ENCODE assay signal across 9 cellular contexts in the genomic region with DNA sequence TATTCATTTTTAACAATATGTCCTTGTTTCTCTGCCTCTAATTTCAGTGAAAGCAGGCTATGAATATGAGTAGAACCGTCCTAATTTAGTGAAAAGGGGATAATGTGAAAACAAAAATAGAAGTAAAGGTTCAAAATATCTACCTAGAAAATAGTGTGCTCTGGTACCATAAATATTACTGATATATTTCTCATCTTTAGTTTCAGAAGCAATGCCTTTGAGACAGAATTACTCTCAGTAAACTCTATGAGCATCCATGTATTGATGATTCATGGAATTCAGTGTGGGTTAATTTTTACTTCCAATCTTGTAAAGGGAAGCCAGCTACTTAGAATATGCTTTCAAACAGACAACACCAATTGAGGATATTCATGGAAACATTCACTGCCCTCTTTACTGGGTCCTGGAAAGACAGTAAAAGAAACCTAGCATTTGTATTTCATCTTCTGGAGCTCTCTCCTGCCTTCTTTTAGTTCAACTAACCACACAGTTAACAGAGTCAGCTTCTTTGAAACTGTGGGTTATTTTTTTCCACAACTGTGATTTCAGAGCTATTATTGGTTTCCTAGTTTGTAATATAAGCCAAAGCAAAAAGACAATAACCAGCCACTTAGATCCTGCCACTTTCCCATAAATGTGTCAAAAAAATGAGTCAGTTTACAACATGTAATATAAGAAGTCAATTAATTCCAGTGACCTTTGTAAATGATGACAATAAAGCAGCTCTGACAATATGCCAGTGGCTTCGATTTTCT. TPM values are rescaled to one million over a fixed set of nuclear protein-coding genes. Genes with fewer than 3 reads are reported as not detected.
DNase-seq lines count a peak whose midpoint lies in the region; ATAC-seq and TF ChIP-seq lines count a peak whose summit lies in the region.
"Had no signal": no experiment of that assay in that cellular context is flagged by ENCODE, and none has a peak within 500 bp of the region (broad histone marks: within the 10 kb centered on the region; RNA-seq: fewer than 3 reads in every experiment).

No MANE protein-coding gene starts in this region.

- H3K9me3 ChIP-seq in vagina: no peaks in the 10 kb centered on the region

- no peaks in the 10 kb centered on the region for H3K36me3 ChIP-seq in vagina

- H3K27ac Mint-ChIP-seq in natural killer cell treated with Interleukin-12 subunit alpha and Interleukin-12 subunit beta and Interleukin-15 and Interleukin-18, amount 100 ng/mL, for 72 hours: peak overlapping the region; percentile 48 to 87
- H3K27ac Mint-ChIP-seq in natural killer cell: no peak overlapping the region

- DNase-seq in natural killer cell treated with Interleukin-12 subunit alpha and Interleukin-12 subunit beta and Interleukin-15 and Interleukin-18, amount 100 ng/mL, for 72 hours (ENCODE audit: low spot score): no peak
- no peak for DNase-seq in natural killer cell
- peak; percentile 36 for DNase-seq in LoVo (ENCODE audit: low spot score)
- no peak for DNase-seq in dorsolateral prefrontal cortex
- DNase-seq in vagina (ENCODE audit: extremely low spot score in 2 of 2): no peak
- no peak for DNase-seq in anterior cingulate cortex (lab: John Stamatoyannopoulos, UW)
- no peak for DNase-seq in NCI-H774 (lab: John Stamatoyannopoulos, UW)
- no peak for DNase-seq in T1000 (lab: John Stamatoyannopoulos, UW)

- H3K27me3 Mint-ChIP-seq in natural killer cell treated with Interleukin-12 subunit alpha and Interleukin-12 subunit beta and Interleukin-15 and Interleukin-18, amount 100 ng/mL, for 72 hours: no peaks in the 10 kb centered on the region
- H3K27me3 Mint-ChIP-seq in natural killer cell (ENCODE audit: low read depth in 2 of 2): no peaks in the 10 kb centered on the region

- H3K4me3 ChIP-seq in dorsolateral prefrontal cortex: peak overlapping the region; percentile 36 to 83 (median 65)
- peak overlapping the region; percentile 25 to 32 for H3K4me3 ChIP-seq in vagina
- H3K4me3 ChIP-seq: lung had no signal

- intact Hi-C loops in natural killer cell (cut with micrococcal nuclease) (no loop called here), dorsolateral prefrontal cortex (cut with DNase I) (loop anchor here (5.0 to 10.0 kb wide), 3 partner anchors 395 to 642 kb away; a partner anchor contains a TSS), vagina (cut with DNase I) (loop anchor here (10.0 kb wide), 1 partner anchor 392 kb away; no protein-coding TSS in a partner anchor)

- TF ChIP-seq CTCF in natural killer cell (IDR thresholded peaks at IDR 0.05) (no peak), dorsolateral prefrontal cortex (IDR thresholded peaks at IDR 0.05 in 54 of 56, conservative IDR thresholded peaks at IDR 0.05 in 2 of 56; ENCODE audit: low read depth in 1 of 56, partially characterized antibody in 56 of 56) (no peak), vagina (IDR thresholded peaks at IDR 0.05) (no peak)

- no peaks in the 10 kb centered on the region for H3K9me3 Mint-ChIP-seq in natural killer cell treated with Interleukin-12 subunit alpha and Interleukin-12 subunit beta and Interleukin-15 and Interleukin-18, amount 100 ng/mL, for 72 hours
- no peaks in the 10 kb centered on the region for H3K9me3 Mint-ChIP-seq in natural killer cell

- peaks cover 14% of the 10 kb centered on the region for H3K4me1 ChIP-seq in vagina

- ATAC-seq in natural killer cell treated with Interleukin-12 subunit alpha and Interleukin-12 subunit beta and Interleukin-15 and Interleukin-18, amount 100 ng/mL, for 72 hours: peak; percentile 50 to 59
- no peak for ATAC-seq in natural killer cell

- H3K27me3 ChIP-seq in dorsolateral prefrontal cortex (no peaks in the 10 kb centered on the region), vagina (no peaks in the 10 kb centered on the region)

- H3K27ac ChIP-seq in dorsolateral prefrontal cortex (peak overlapping the region in 57 of 59 donors; percentile 0 to 89 (median 76)), vagina (no peak overlapping the region)

- H3K4me3 Mint-ChIP-seq in natural killer cell treated with Interleukin-12 subunit alpha and Interleukin-12 subunit beta and Interleukin-15 and Interleukin-18, amount 100 ng/mL, for 72 hours: peak overlapping the region; percentile 78
- no peak overlapping the region for H3K4me3 Mint-ChIP-seq in natural killer cell

- TF ChIP-seq POLR2A in vagina (IDR thresholded peaks at IDR 0.05): no peak

- H3K36me3 Mint-ChIP-seq in natural killer cell treated with Interleukin-12 subunit alpha and Interleukin-12 subunit beta and Interleukin-15 and Interleukin-18, amount 100 ng/mL, for 72 hours: no peaks in the 10 kb centered on the region
- H3K36me3 Mint-ChIP-seq in natural killer cell: no peaks in the 10 kb centered on the region

- peaks cover 19 to 34% of the 10 kb centered on the region in 2 donors for H3K4me1 Mint-ChIP-seq in natural killer cell treated with Interleukin-12 subunit alpha and Interleukin-12 subunit beta and Interleukin-15 and Interleukin-18, amount 100 ng/mL, for 72 hours (ENCODE audit: low read depth in 2 of 2)
- H3K4me1 Mint-ChIP-seq in natural killer cell: no peaks in the 10 kb centered on the region

RNA-seq across cellular contexts. Expression of a gene that starts 1.7 kb away (rescaled TPM):
- 1 to 10 TPM; 1.4 to 4.6 TPM for total RNA-seq in natural killer cell treated with Interleukin-12 subunit alpha and Interleukin-12 subunit beta and Interleukin-15 and Interleukin-18, amount 100 ng/mL, for 72 hours
- total RNA-seq in natural killer cell: under 1 TPM in 2 of 3 donors, not detected in 1; 0.27 to 0.90 TPM
- total RNA-seq in dorsolateral prefrontal cortex: 10 to 100 TPM; 12.6 to 47.0 (median 31.6) TPM
- 0.98 TPM for total RNA-seq in vagina

Comparison
In these comparisons a context has a peak if more than half of its experiments do, and no peak if none do; other contexts are left out.
1. ATAC-seq: peak in natural killer cell treated with Interleukin-12 subunit alpha and Interleukin-12 subunit beta and Interleukin-15 and Interleukin-18, amount 100 ng/mL, for 72 hours (2 of 2); none in natural killer cell (0 of 3).
2. H3K27ac Mint-ChIP-seq: peak in natural killer cell treated with Interleukin-12 subunit alpha and Interleukin-12 subunit beta and Interleukin-15 and Interleukin-18, amount 100 ng/mL, for 72 hours (2 of 2); none in natural killer cell (0 of 2).